ENCODE assay signal across 8 cellular contexts in genomic region chr7:7967909-7968543, GRCh38. TPM values are rescaled to one million over a fixed set of nuclear protein-coding genes. Genes with fewer than 3 reads are reported as not detected.
DNase-seq lines count a peak whose midpoint lies in the region; ATAC-seq and TF ChIP-seq lines count a peak whose summit lies in the region.

No MANE protein-coding gene starts in this region.

- H3K4me1 ChIP-seq in CD4-positive, CD25-positive, alpha-beta regulatory T cell (ENCODE audit: control insufficient read depth, insufficient read depth, low read length, poor library complexity, severe bottlenecking), result peaks cover 29% of the 10 kb centered on the region
- peaks cover 27% of the 10 kb centered on the region for H3K4me1 ChIP-seq in Loucy (ENCODE audit: insufficient read depth, low read length, poor library complexity, severe bottlenecking)

- H3K9me3 ChIP-seq in CD4-positive, CD25-positive, alpha-beta regulatory T cell (ENCODE audit: control insufficient read depth in 2 of 2, low read length in 2 of 2), result no peaks in the 10 kb centered on the region
- H3K9me3 ChIP-seq in Loucy (ENCODE audit: insufficient read depth, low read depth, low read length), result no peaks in the 10 kb centered on the region

- H3K36me3 ChIP-seq in CD4-positive, CD25-positive, alpha-beta regulatory T cell (ENCODE audit: control insufficient read depth, insufficient read depth, low read length), result no peaks in the 10 kb centered on the region
- no peaks in the 10 kb centered on the region for H3K36me3 ChIP-seq in Loucy (ENCODE audit: insufficient read depth, low read length)

- H3F3A ChIP-seq in Loucy (ENCODE audit: low read depth), result no peaks in the 10 kb centered on the region

- H3K27me3 Mint-ChIP-seq in CD4-positive, CD25-positive, alpha-beta regulatory T cell, result no peaks in the 10 kb centered on the region
- no peaks in the 10 kb centered on the region for H3K27me3 Mint-ChIP-seq in nephron (ENCODE audit: low read depth)

- H3K9me2 ChIP-seq in Loucy (replicated peaks; ENCODE audit: low read depth, low read length), result no peaks in the 10 kb centered on the region

- H3K4me1 Mint-ChIP-seq in CD4-positive, CD25-positive, alpha-beta regulatory T cell, result peaks cover 3 to 24% (median 16%) of the 10 kb centered on the region in 4 donors
- peaks cover 8% of the 10 kb centered on the region for H3K4me1 Mint-ChIP-seq in nephron

- DNase-seq in CD4-positive, CD25-positive, alpha-beta regulatory T cell, result peak in 1 of 3 donors; percentile 44
- DNase-seq in NCI-H2081 (lab: John Stamatoyannopoulos, UW), result no peak
- no peak for DNase-seq in foreskin melanocyte

- H2AFZ ChIP-seq in Loucy (ENCODE audit: low read length), result peak overlapping the region; percentile 58

- peak overlapping the region; percentile 92 for H3K4me2 ChIP-seq in Loucy (ENCODE audit: low read depth, low read length, poor library complexity, severe bottlenecking)

- TF ChIP-seq CTCF in Loucy (conservative IDR thresholded peaks at IDR 0.05; ENCODE audit: low read length) (no peak), nephron (IDR thresholded peaks at IDR 0.05; ENCODE audit: unreplicated experiment in 3 of 3) (peak in 1 of 3 experiments; percentile 12)

- H3K27me3 ChIP-seq in CD4-positive, CD25-positive, alpha-beta regulatory T cell (ENCODE audit: control insufficient read depth, insufficient read depth, low read length), result no peaks in the 10 kb centered on the region
- H3K27me3 ChIP-seq in Loucy (ENCODE audit: insufficient read depth, low read length, poor library complexity, severe bottlenecking), result no peaks in the 10 kb centered on the region

- H3K36me3 Mint-ChIP-seq in CD4-positive, CD25-positive, alpha-beta regulatory T cell, result no peaks in the 10 kb centered on the region
- no peaks in the 10 kb centered on the region for H3K36me3 Mint-ChIP-seq in nephron (ENCODE audit: low read depth)

- peak overlapping the region; percentile 92 to 96 (median 96) for H3K27ac Mint-ChIP-seq in CD4-positive, CD25-positive, alpha-beta regulatory T cell
- peak overlapping the region in 2 of 3 experiments; percentile 19 to 20 for H3K27ac Mint-ChIP-seq in nephron

- peak overlapping the region; percentile 91 for H3K27ac ChIP-seq in CD4-positive, CD25-positive, alpha-beta regulatory T cell (ENCODE audit: insufficient read depth, low read length, poor library complexity, severe bottlenecking)
- H3K27ac ChIP-seq in cingulate gyrus (ENCODE audit: low read depth, low read length), result peak overlapping the region; percentile 94

- peaks cover 43% of the 10 kb centered on the region for H3K79me2 ChIP-seq in Loucy (ENCODE audit: insufficient read depth, low read length)

- H3K9ac ChIP-seq in Loucy (ENCODE audit: low read depth, low read length, poor library complexity, severe bottlenecking), result peak overlapping the region; percentile 70

- H3K4me3 ChIP-seq in CD4-positive, CD25-positive, alpha-beta regulatory T cell (ENCODE audit: low read depth, low read length), result peak overlapping the region; percentile 97
- peak overlapping the region; percentile 79 for H3K4me3 ChIP-seq in Loucy (ENCODE audit: low read length, poor library complexity, severe bottlenecking)

- peak overlapping the region; percentile 91 to 98 (median 96) for H3K4me3 Mint-ChIP-seq in CD4-positive, CD25-positive, alpha-beta regulatory T cell
- H3K4me3 Mint-ChIP-seq in nephron, result peak overlapping the region; percentile 86 to 95 (median 87)

- no peaks in the 10 kb centered on the region for H3K9me3 Mint-ChIP-seq in CD4-positive, CD25-positive, alpha-beta regulatory T cell
- no peaks in the 10 kb centered on the region for H3K9me3 Mint-ChIP-seq in nephron

- H4K20me1 ChIP-seq in Loucy (ENCODE audit: insufficient read depth, low read length, poor library complexity, severe bottlenecking), result peaks cover 33% of the 10 kb centered on the region

- ATAC-seq in CD4-positive, CD25-positive, alpha-beta regulatory T cell (ENCODE audit: low read depth in 2 of 2), result no peak
- ATAC-seq in GM18502 (IDR thresholded peaks at IDR 0.05; ENCODE audit: poor library complexity, unreplicated experiment) (no peak), GM19452 (IDR thresholded peaks at IDR 0.05; ENCODE audit: unreplicated experiment) (no peak)

RNA-seq across cellular contexts. Expression of gene GLCCI1, which starts 0.6 kb away (rescaled TPM):
- 88.1 TPM for total RNA-seq in CD4-positive, CD25-positive, alpha-beta regulatory T cell
- polyA plus RNA-seq in CD4-positive, CD25-positive, alpha-beta regulatory T cell, result 10 to 100 TPM; 12.6 to 36.7 (median 23.7) TPM
